ENCODE assay signal across 26 cellular contexts in genomic region chr7:29613100-29613499, GRCh38. TPM values are rescaled to one million over a fixed set of nuclear protein-coding genes. Genes with fewer than 3 reads are reported as not detected.
"Had no signal": no experiment of that assay in that cellular context is flagged by ENCODE, and none has a peak within 500 bp of the region (broad histone marks: within the 10 kb centered on the region; RNA-seq: fewer than 3 reads in every experiment).

No MANE protein-coding gene starts in this region.

- H3K36me3 Mint-ChIP-seq: activated naive CD4-positive, alpha-beta T cell treated with anti-CD3 and anti-CD28 coated beads, Interleukin-2, amount 50 U/mL, for 72 hours; memory B cell; stimulated activated naive B cell treated with anti-CD40 and anti-IgM and Interleukin-4, amounts not matched to agents 10 μg/mL and 1 μg/mL and 100 μg/mL, for 72 hours had no signal

- ATAC-seq: activated naive CD4-positive, alpha-beta T cell treated with anti-CD3 and anti-CD28 coated beads, Interleukin-2, amount 50 U/mL, for 72 hours; effector memory CD8-positive, alpha-beta T cell; gastroesophageal sphincter; left cardiac atrium; right lobe of liver; stimulated activated naive B cell treated with anti-CD40 and anti-IgM and Interleukin-4, amounts not matched to agents 10 μg/mL and 1 μg/mL and 100 μg/mL, for 72 hours had no signal

- H3K4me2 ChIP-seq: smooth muscle cell had no signal

- DNase-seq: activated T-cell treated with anti-CD3 and anti-CD28 coated beads, Interleukin-2, amount 50 U/mL, for 1 hour; adrenal gland; colonic mucosa; dorsolateral prefrontal cortex; effector memory CD8-positive, alpha-beta T cell; esophagus squamous epithelium; head of caudate nucleus; islet precursor cell; left cardiac atrium; nephron progenitor cell; nucleus accumbens; posterior cingulate gyrus; right lobe of liver; stimulated activated CD4-positive, alpha-beta T cell treated with anti-CD3 and anti-CD28 coated beads, Interleukin-15, amount 100 ng/mL, for 24 hours; stimulated activated CD8-positive, alpha-beta memory T cell treated with anti-CD3 and anti-CD28 coated beads, Interleukin-4, amount 100 ng/mL, for 48 hours; stimulated activated naive B cell treated with anti-CD40 and anti-IgM and Interleukin-4, amounts not matched to agents 10 μg/mL and 1 μg/mL and 100 μg/mL, for 72 hours; T-helper 1 cell; testis; upper lobe of left lung had no signal

- H3K4me3 ChIP-seq: adrenal gland, colonic mucosa, dorsolateral prefrontal cortex, esophagus squamous epithelium, gastroesophageal sphincter, right lobe of liver, smooth muscle cell, testis, upper lobe of left lung had no signal

- H3K36me3 ChIP-seq: adrenal gland, colonic mucosa, esophagus squamous epithelium, gastroesophageal sphincter, right lobe of liver, upper lobe of left lung had no signal

- H3K4me3 Mint-ChIP-seq: effector memory CD8-positive, alpha-beta T cell; memory B cell; nephron progenitor cell; stimulated activated naive B cell treated with anti-CD40 and anti-IgM and Interleukin-4, amounts not matched to agents 10 μg/mL and 1 μg/mL and 100 μg/mL, for 72 hours; WTC11 had no signal

- H3K4me1 ChIP-seq: adrenal gland, colonic mucosa, gastroesophageal sphincter, testis had no signal

- H3K27ac Mint-ChIP-seq: activated naive CD4-positive, alpha-beta T cell treated with anti-CD3 and anti-CD28 coated beads, Interleukin-2, amount 50 U/mL, for 72 hours; effector memory CD8-positive, alpha-beta T cell; memory B cell; nephron progenitor cell; stimulated activated naive B cell treated with anti-CD40 and anti-IgM and Interleukin-4, amounts not matched to agents 10 μg/mL and 1 μg/mL and 100 μg/mL, for 72 hours; WTC11 had no signal

- H3K4me1 Mint-ChIP-seq: stimulated activated naive B cell treated with anti-CD40 and anti-IgM and Interleukin-4, amounts not matched to agents 10 μg/mL and 1 μg/mL and 100 μg/mL, for 72 hours had no signal

- H3K9me3 Mint-ChIP-seq: activated naive CD4-positive, alpha-beta T cell treated with anti-CD3 and anti-CD28 coated beads, Interleukin-2, amount 50 U/mL, for 72 hours had no signal

- H3K27ac ChIP-seq: colonic mucosa, dorsolateral prefrontal cortex, esophagus squamous epithelium, gastroesophageal sphincter, right lobe of liver, testis, upper lobe of left lung had no signal

- H3K27me3 ChIP-seq: adrenal gland, colonic mucosa, dorsolateral prefrontal cortex, esophagus squamous epithelium, gastroesophageal sphincter, right lobe of liver, testis, upper lobe of left lung had no signal

- H3K9me3 ChIP-seq: adrenal gland, colonic mucosa, esophagus squamous epithelium, gastroesophageal sphincter, right lobe of liver, testis, upper lobe of left lung had no signal

RNA-seq across cellular contexts. Expression of gene PRR15, which starts 49.5 kb away (rescaled TPM):
- total RNA-seq: activated naive CD4-positive, alpha-beta T cell treated with anti-CD3 and anti-CD28 coated beads, Interleukin-2, amount 50 U/mL, for 72 hours; mononuclear cell; myocyte had no signal
